In genomic region chr3:176741648-176742047, GRCh38 we compare ENCODE assay signal across 18 cellular contexts.
"Had no signal": no experiment of that assay in that cellular context is flagged by ENCODE, and none has a peak within 500 bp of the region (broad histone marks: within the 10 kb centered on the region; RNA-seq: fewer than 3 reads in every experiment).

No MANE protein-coding gene starts in this region.

- H3K27me3 ChIP-seq: heart right ventricle, neural progenitor cell, upper lobe of right lung had no signal

- ATAC-seq: activated CD8-positive, alpha-beta T cell treated with anti-CD3 and anti-CD28 coated beads for 36 hours; activated naive CD8-positive, alpha-beta T cell treated with anti-CD3 and anti-CD28 coated beads, Interleukin-2, amount 50 U/mL, for 24 hours; activated T-helper 17 cell treated with anti-CD3 and anti-CD28 coated beads, Interleukin-2, amount 50 U/mL, for 72 hours; heart right ventricle; left ventricle myocardium superior; stimulated activated naive B cell treated with anti-CD40 and anti-IgM and Interleukin-4, amounts not matched to agents 10 μg/mL and 1 μg/mL and 100 μg/mL, for 72 hours; upper lobe of right lung had no signal

- H3K4me3 ChIP-seq: coronary artery, heart right ventricle, mucosa of descending colon, neural progenitor cell, upper lobe of right lung had no signal

- DNase-seq: activated CD4-positive, alpha-beta T cell treated with anti-CD3 and anti-CD28 coated beads, Interleukin-2, amount 10 ng/mL, durations not matched to agents 24 days and 14 days; activated CD8-positive, alpha-beta T cell treated with anti-CD3 and anti-CD28 coated beads for 36 hours; activated naive CD4-positive, alpha-beta T cell treated with anti-CD3 and anti-CD28 coated beads, Interleukin-2, amount 10 ng/mL, durations not matched to agents 7 days and 5 days; activated naive CD8-positive, alpha-beta T cell treated with anti-CD3 and anti-CD28 coated beads, Interleukin-2, amount 50 U/mL, for 24 hours; activated T-cell treated with anti-CD3 and anti-CD28 coated beads, Interleukin-2, amount 50 U/mL, for 1 hour; anterior cingulate cortex; heart right ventricle; immature natural killer cell; kidney glomerular epithelial cell; left ventricle myocardium superior; mucosa of descending colon; naive B cell; stimulated activated naive B cell treated with anti-CD40 and anti-IgM and Interleukin-4, amounts not matched to agents 10 μg/mL and 1 μg/mL and 100 μg/mL, for 72 hours; T1000; upper lobe of right lung had no signal

- H3K4me1 ChIP-seq: heart right ventricle, neural progenitor cell, upper lobe of right lung had no signal

- H3K36me3 ChIP-seq: heart right ventricle, neural progenitor cell, upper lobe of right lung had no signal

- H3K27ac ChIP-seq: coronary artery, heart right ventricle, neural progenitor cell, upper lobe of right lung had no signal

- H3K9me3 ChIP-seq: mucosa of descending colon, upper lobe of right lung had no signal
